Comparison of ENCODE assay signal across 22 cellular contexts in genomic region chr17:73089322-73089721, GRCh38.
"Had no signal": no experiment of that assay in that cellular context is flagged by ENCODE, and none has a peak within 500 bp of the region (broad histone marks: within the 10 kb centered on the region; RNA-seq: fewer than 3 reads in every experiment).

No MANE protein-coding gene starts in this region.

- H3K4me3 Mint-ChIP-seq: activated naive CD8-positive, alpha-beta T cell treated with anti-CD3 and anti-CD28 coated beads for 36 hours; activated T-cell treated with anti-CD3 and anti-CD28 coated beads, Interleukin-2, amount 50 U/mL, for 24 hours; activated T-helper 17 cell treated with anti-CD3 and anti-CD28 coated beads, Interleukin-2, amount 50 U/mL, for 72 hours; naive thymus-derived CD8-positive, alpha-beta T cell; stimulated activated naive CD8-positive, alpha-beta T cell treated with anti-CD3 and anti-CD28 coated beads, Interleukin-15, amount 100 ng/mL, for 72 hours had no signal

- H3K27ac Mint-ChIP-seq: activated naive CD8-positive, alpha-beta T cell treated with anti-CD3 and anti-CD28 coated beads for 36 hours; activated T-cell treated with anti-CD3 and anti-CD28 coated beads, Interleukin-2, amount 50 U/mL, for 24 hours; activated T-helper 17 cell treated with anti-CD3 and anti-CD28 coated beads, Interleukin-2, amount 50 U/mL, for 72 hours had no signal

- DNase-seq: activated CD4-positive, alpha-beta T cell treated with anti-CD3 and anti-CD28 coated beads for 1 hour; activated CD4-positive, alpha-beta T cell treated with anti-CD3 and anti-CD28 coated beads, Interleukin-2, amount 50 U/mL, for 1 hour; activated naive CD8-positive, alpha-beta T cell treated with anti-CD3 and anti-CD28 coated beads for 36 hours; activated T-cell treated with anti-CD3 and anti-CD28 coated beads, Interleukin-2, amount 50 U/mL, for 24 hours; cortex of kidney; effector CD8-positive, alpha-beta T cell; erythroblast; immature natural killer cell; left lung; naive thymus-derived CD8-positive, alpha-beta T cell; ovary; stimulated activated CD4-positive, alpha-beta T cell treated with anti-CD3 and anti-CD28 coated beads, Interleukin-1b, Interleukin-23, amount 100 ng/mL, for 48 hours; stimulated activated naive CD8-positive, alpha-beta T cell treated with anti-CD3 and anti-CD28 coated beads, Interleukin-15, amount 100 ng/mL, for 72 hours; T-helper 9 cell; transverse colon had no signal

- H3K36me3 ChIP-seq: breast epithelium, ovary, prostate gland had no signal

- H3K9me3 ChIP-seq: breast epithelium, left lung, ovary, prostate gland, suprapubic skin, transverse colon had no signal

- H3K4me3 ChIP-seq: breast epithelium, left lung, lung, ovary, prostate gland, skin epidermis, suprapubic skin, transverse colon had no signal

- H3K27me3 ChIP-seq: breast epithelium, left lung, ovary, suprapubic skin, transverse colon had no signal

- H3K27me3 Mint-ChIP-seq: activated naive CD8-positive, alpha-beta T cell treated with anti-CD3 and anti-CD28 coated beads for 36 hours; activated T-cell treated with anti-CD3 and anti-CD28 coated beads, Interleukin-2, amount 50 U/mL, for 24 hours; activated T-helper 17 cell treated with anti-CD3 and anti-CD28 coated beads, Interleukin-2, amount 50 U/mL, for 72 hours; naive thymus-derived CD8-positive, alpha-beta T cell; stimulated activated naive CD8-positive, alpha-beta T cell treated with anti-CD3 and anti-CD28 coated beads, Interleukin-15, amount 100 ng/mL, for 72 hours had no signal

- H3K9me3 Mint-ChIP-seq: activated naive CD8-positive, alpha-beta T cell treated with anti-CD3 and anti-CD28 coated beads for 36 hours; activated T-cell treated with anti-CD3 and anti-CD28 coated beads, Interleukin-2, amount 50 U/mL, for 24 hours; activated T-helper 17 cell treated with anti-CD3 and anti-CD28 coated beads, Interleukin-2, amount 50 U/mL, for 72 hours; immature natural killer cell; naive thymus-derived CD8-positive, alpha-beta T cell; stimulated activated naive CD8-positive, alpha-beta T cell treated with anti-CD3 and anti-CD28 coated beads, Interleukin-15, amount 100 ng/mL, for 72 hours had no signal

- H3K27ac ChIP-seq: left lung, ovary, prostate gland, transverse colon had no signal

- ATAC-seq: activated T-helper 17 cell treated with anti-CD3 and anti-CD28 coated beads, Interleukin-2, amount 50 U/mL, for 72 hours; left lung; naive thymus-derived CD8-positive, alpha-beta T cell; right cardiac atrium; stimulated activated naive CD8-positive, alpha-beta T cell treated with anti-CD3 and anti-CD28 coated beads, Interleukin-15, amount 100 ng/mL, for 72 hours had no signal
